14 cellular contexts compared by ENCODE assay signal in the genomic region with DNA sequence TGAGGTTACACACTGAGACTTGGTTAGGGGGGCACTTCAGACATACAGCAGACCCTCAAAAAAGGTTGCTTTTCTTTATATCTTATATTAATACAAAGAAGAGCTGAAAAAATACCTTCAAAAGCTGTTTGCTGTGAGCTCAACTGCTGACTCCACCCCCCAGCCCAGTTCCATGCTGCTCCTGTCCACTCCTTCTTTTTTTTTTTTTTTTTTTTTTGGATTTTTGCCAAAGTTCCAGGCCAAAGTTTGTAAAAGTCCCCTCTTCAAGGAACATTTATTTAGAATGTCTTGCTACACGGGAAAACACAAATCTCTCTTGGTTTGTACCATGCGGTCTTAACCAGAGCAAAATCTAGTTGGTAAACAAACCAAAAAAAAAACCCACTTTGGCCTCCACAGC.
A peak's percentile ranks its signal among the peaks of the same experiment; 100 is the strongest.
DNase-seq lines count a peak whose midpoint lies in the region; ATAC-seq and TF ChIP-seq lines count a peak whose summit lies in the region.
"Had no signal": no experiment of that assay in that cellular context is flagged by ENCODE, and none has a peak within 500 bp of the region (broad histone marks: within the 10 kb centered on the region; RNA-seq: fewer than 3 reads in every experiment).

No MANE protein-coding gene starts in this region.

- H3K4me3 ChIP-seq in BE2C (ENCODE audit: low read depth, low read length) (no peak overlapping the region), fibroblast of mammary gland (ENCODE audit: control insufficient read depth, low read depth, low read length) (no peak overlapping the region)
- H3K4me3 ChIP-seq: mucosa of descending colon, SK-N-MC had no signal

- H3K27ac Mint-ChIP-seq in mesothelial cell of epicardium: peak overlapping the region; percentile 84
- H3K27ac Mint-ChIP-seq in activated naive CD8-positive, alpha-beta T cell treated with anti-CD3 and anti-CD28 coated beads for 36 hours: no peak overlapping the region
- H3K27ac Mint-ChIP-seq: stimulated activated naive B cell treated with anti-CD40 and anti-IgM and Interleukin-4, amounts not matched to agents 10 μg/mL and 1 μg/mL and 100 μg/mL, for 72 hours had no signal

- TF ChIP-seq CTCF in BE2C (IDR thresholded peaks at IDR 0.05; ENCODE audit: low read depth, low read length) (no peak), fibroblast of mammary gland (conservative IDR thresholded peaks at IDR 0.05; ENCODE audit: control insufficient read depth, insufficient read depth, low read depth, low read length) (no peak), mesothelial cell of epicardium (IDR thresholded peaks at IDR 0.05; ENCODE audit: unreplicated experiment) (no peak)

- ATAC-seq in HG02678 (IDR thresholded peaks at IDR 0.05; ENCODE audit: unreplicated experiment): no peak
- ATAC-seq: esophagus mucosa; mucosa of descending colon; stimulated activated naive B cell treated with anti-CD40 and anti-IgM and Interleukin-4, amounts not matched to agents 10 μg/mL and 1 μg/mL and 100 μg/mL, for 72 hours had no signal

- no peak overlapping the region for H3K4me3 Mint-ChIP-seq in mesothelial cell of epicardium
- no peak overlapping the region for H3K4me3 Mint-ChIP-seq in activated naive CD8-positive, alpha-beta T cell treated with anti-CD3 and anti-CD28 coated beads for 36 hours
- H3K4me3 Mint-ChIP-seq: stimulated activated naive B cell treated with anti-CD40 and anti-IgM and Interleukin-4, amounts not matched to agents 10 μg/mL and 1 μg/mL and 100 μg/mL, for 72 hours had no signal

- no peaks in the 10 kb centered on the region for H3K36me3 Mint-ChIP-seq in mesothelial cell of epicardium
- no peaks in the 10 kb centered on the region for H3K36me3 Mint-ChIP-seq in activated naive CD8-positive, alpha-beta T cell treated with anti-CD3 and anti-CD28 coated beads for 36 hours
- H3K36me3 Mint-ChIP-seq: stimulated activated naive B cell treated with anti-CD40 and anti-IgM and Interleukin-4, amounts not matched to agents 10 μg/mL and 1 μg/mL and 100 μg/mL, for 72 hours had no signal

- DNase-seq in BE2C (peak; percentile 32), LoVo (ENCODE audit: low spot score) (peak; percentile 9), fibroblast of mammary gland (ENCODE audit: low read depth) (peak; percentile 25), mesothelial cell of epicardium (ENCODE audit: low spot score in 2 of 2, unreplicated experiment in 2 of 2) (no peak), amniotic stem cell (lab: John Stamatoyannopoulos, UW) (no peak), kidney tubule cell (ENCODE audit: low spot score) (no peak)
- DNase-seq in activated naive CD8-positive, alpha-beta T cell treated with anti-CD3 and anti-CD28 coated beads for 36 hours: no peak
- DNase-seq: activated naive CD4-positive, alpha-beta T cell; stimulated activated CD4-positive, alpha-beta T cell treated with anti-CD3 and anti-CD28 coated beads, Interleukin-4, amount 100 ng/mL, for 24 hours; stimulated activated naive B cell treated with anti-CD40 and anti-IgM and Interleukin-4, amounts not matched to agents 10 μg/mL and 1 μg/mL and 100 μg/mL, for 72 hours had no signal

- no peaks in the 10 kb centered on the region for H3K9me3 Mint-ChIP-seq in mesothelial cell of epicardium
- no peaks in the 10 kb centered on the region for H3K9me3 Mint-ChIP-seq in activated naive CD8-positive, alpha-beta T cell treated with anti-CD3 and anti-CD28 coated beads for 36 hours
- H3K9me3 Mint-ChIP-seq: stimulated activated naive B cell treated with anti-CD40 and anti-IgM and Interleukin-4, amounts not matched to agents 10 μg/mL and 1 μg/mL and 100 μg/mL, for 72 hours had no signal

- H3K27me3 Mint-ChIP-seq in mesothelial cell of epicardium (ENCODE audit: low read depth): no peaks in the 10 kb centered on the region
- H3K27me3 Mint-ChIP-seq in activated naive CD8-positive, alpha-beta T cell treated with anti-CD3 and anti-CD28 coated beads for 36 hours: peaks cover 22% of the 10 kb centered on the region

- H3K4me1 ChIP-seq in BE2C: no peaks in the 10 kb centered on the region

- no peaks in the 10 kb centered on the region for H3K36me3 ChIP-seq in BE2C

- peaks cover 18% of the 10 kb centered on the region for H3K4me1 Mint-ChIP-seq in mesothelial cell of epicardium
- H3K4me1 Mint-ChIP-seq in activated naive CD8-positive, alpha-beta T cell treated with anti-CD3 and anti-CD28 coated beads for 36 hours: no peaks in the 10 kb centered on the region
- H3K4me1 Mint-ChIP-seq: stimulated activated naive B cell treated with anti-CD40 and anti-IgM and Interleukin-4, amounts not matched to agents 10 μg/mL and 1 μg/mL and 100 μg/mL, for 72 hours had no signal

- H3K27me3 ChIP-seq in BE2C: no peaks in the 10 kb centered on the region

- H3K9me3 ChIP-seq in BE2C: no peaks in the 10 kb centered on the region
- H3K9me3 ChIP-seq: mucosa of descending colon had no signal

Comparison
In these comparisons a context has a peak if more than half of its experiments do, and no peak if none do; other contexts are left out.
1. DNase-seq: peak in BE2C (single experiment), LoVo (single experiment) and fibroblast of mammary gland (single experiment); none in mesothelial cell of epicardium (0 of 2), amniotic stem cell (single experiment), kidney tubule cell (single experiment) and activated naive CD8-positive, alpha-beta T cell treated with anti-CD3 and anti-CD28 coated beads for 36 hours (single experiment).